10 cellular contexts compared by ENCODE assay signal in the genomic region with DNA sequence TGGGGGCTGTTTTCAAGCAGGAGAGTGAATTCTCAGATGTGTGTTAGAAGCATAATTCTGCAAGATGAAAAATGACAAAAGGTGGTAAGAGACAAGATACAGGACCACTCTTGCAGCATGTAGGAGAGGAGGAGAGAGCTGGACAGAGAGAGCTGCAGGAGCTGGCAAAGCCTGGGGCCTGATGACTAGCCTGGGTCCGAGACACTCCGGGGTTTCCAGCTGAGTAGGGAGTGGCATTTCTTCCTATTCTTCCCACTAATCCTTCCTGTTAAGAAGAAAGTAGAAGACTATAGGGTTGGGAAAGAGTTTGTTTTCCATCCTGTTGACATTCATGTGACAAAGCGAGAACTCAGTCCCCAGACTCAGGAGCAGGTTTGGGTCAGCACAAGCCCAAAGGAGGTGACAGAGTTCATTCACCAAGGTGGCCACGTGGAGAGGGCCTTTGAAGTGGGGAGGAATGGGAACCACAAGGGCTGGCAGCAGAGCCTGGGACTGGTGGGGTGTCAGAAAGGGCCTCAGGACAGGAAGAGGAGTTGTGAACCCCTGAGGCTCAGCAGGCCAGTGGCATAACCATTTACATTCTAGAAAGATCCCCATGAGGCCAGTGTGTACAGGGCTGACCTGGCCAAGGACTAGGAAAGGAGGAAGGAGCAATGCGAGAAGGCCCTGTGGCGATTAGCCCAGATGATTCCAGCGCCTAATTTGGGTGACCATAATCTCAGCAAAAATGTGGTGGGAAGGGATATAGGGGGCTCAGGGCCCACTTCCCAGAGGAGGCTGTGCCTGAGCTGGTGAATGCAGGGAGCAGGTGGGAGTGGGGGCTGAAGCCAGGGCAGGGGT. TPM values are rescaled to one million over a fixed set of nuclear protein-coding genes. Genes with fewer than 3 reads are reported as not detected.
DNase-seq lines count a peak whose midpoint lies in the region; ATAC-seq and TF ChIP-seq lines count a peak whose summit lies in the region.
"Had no signal": no experiment of that assay in that cellular context is flagged by ENCODE, and none has a peak within 500 bp of the region (broad histone marks: within the 10 kb centered on the region; RNA-seq: fewer than 3 reads in every experiment).

No MANE protein-coding gene starts in this region.

- peak overlapping the region in 3 of 5 donors; percentile 34 to 88 (median 54) for H3K27ac ChIP-seq in stomach

- CTCF ChIA-PET in activated B cell treated with CpG ODN at 0.5 μM for 24 hours (lab: Charles Lee): no interaction called here
- CTCF ChIA-PET in activated CD8-positive, alpha-beta memory T cell treated with anti-CD3 and anti-CD28 coated beads, Interleukin-2, amount 10 ng/mL, durations not matched to agents 7 days and 5 days (lab: Charles Lee): interaction anchor here (1.1 to 1.7 kb wide), 2 partner anchors 17 to 25 kb away, joined by 3 to 5 read pairs; partner anchors contain the start of gene MXD4

- intact Hi-C loops in activated B cell treated with CpG ODN at 0.5 μM for 24 hours (cut with micrococcal nuclease) (loop anchor here (5.0 to 10.0 kb wide), 6 partner anchors 240 to 1233 kb away; partner anchors contain the start of genes FGFRL1, GRK4, NELFA and NOP14), stomach (cut with DNase I; ENCODE audit: low total_unique reads) (loop anchor here (10.0 kb wide), 1 partner anchor 170 kb away; the partner anchor contains the start of genes CFAP99 and ZFYVE28)

- no peaks in the 10 kb centered on the region for H3K9me3 Mint-ChIP-seq in activated T-cell treated with anti-CD3 and anti-CD28 coated beads, Interleukin-2, amount 50 U/mL, for 72 hours
- no peaks in the 10 kb centered on the region for H3K9me3 Mint-ChIP-seq in activated T-cell treated with anti-CD3 and anti-CD28 coated beads, Interleukin-2, amount 50 U/mL, for 4 hours
- H3K9me3 Mint-ChIP-seq in activated B cell treated with CpG ODN at 0.5 μM for 24 hours: no peaks in the 10 kb centered on the region
- H3K9me3 Mint-ChIP-seq in activated CD8-positive, alpha-beta memory T cell treated with anti-CD3 and anti-CD28 coated beads, Interleukin-2, amount 10 ng/mL, durations not matched to agents 7 days and 5 days (ENCODE audit: low read depth): no peaks in the 10 kb centered on the region

- peaks cover 2 to 9% of the 10 kb centered on the region in 2 donors for H3K36me3 Mint-ChIP-seq in activated T-cell treated with anti-CD3 and anti-CD28 coated beads, Interleukin-2, amount 50 U/mL, for 72 hours (ENCODE audit: insufficient read depth in 2 of 2)
- H3K36me3 Mint-ChIP-seq in activated T-cell treated with anti-CD3 and anti-CD28 coated beads, Interleukin-2, amount 50 U/mL, for 4 hours (ENCODE audit: insufficient read depth): peaks cover 4% of the 10 kb centered on the region
- peaks cover 14% of the 10 kb centered on the region for H3K36me3 Mint-ChIP-seq in activated B cell treated with CpG ODN at 0.5 μM for 24 hours (ENCODE audit: low read depth)
- H3K36me3 Mint-ChIP-seq in activated CD8-positive, alpha-beta memory T cell treated with anti-CD3 and anti-CD28 coated beads, Interleukin-2, amount 10 ng/mL, durations not matched to agents 7 days and 5 days: peaks cover 8% of the 10 kb centered on the region

- TF ChIP-seq EP300 in stomach (IDR thresholded peaks at IDR 0.05): no peak

- no peaks in the 10 kb centered on the region for H3K27me3 Mint-ChIP-seq in activated T-cell treated with anti-CD3 and anti-CD28 coated beads, Interleukin-2, amount 50 U/mL, for 72 hours (ENCODE audit: low read depth)
- H3K27me3 Mint-ChIP-seq in activated T-cell treated with anti-CD3 and anti-CD28 coated beads, Interleukin-2, amount 50 U/mL, for 4 hours (ENCODE audit: low read depth): no peaks in the 10 kb centered on the region
- no peaks in the 10 kb centered on the region for H3K27me3 Mint-ChIP-seq in activated B cell treated with CpG ODN at 0.5 μM for 24 hours
- no peaks in the 10 kb centered on the region for H3K27me3 Mint-ChIP-seq in activated CD8-positive, alpha-beta memory T cell treated with anti-CD3 and anti-CD28 coated beads, Interleukin-2, amount 10 ng/mL, durations not matched to agents 7 days and 5 days

- WGBS in stomach, 5 donors: 57 to 70% (median 61%) methylated on average over 7 of the region's 7 CpGs

- TF ChIP-seq POLR2A in stomach (IDR thresholded peaks at IDR 0.05): no peak

- DNase-seq in activated T-cell treated with anti-CD3 and anti-CD28 coated beads, Interleukin-2, amount 50 U/mL, for 72 hours: peak in 1 of 2 donors; percentile 1
- DNase-seq in activated T-cell treated with anti-CD3 and anti-CD28 coated beads, Interleukin-2, amount 50 U/mL, for 4 hours: no peak
- DNase-seq in activated B cell treated with CpG ODN at 0.5 μM for 24 hours: no peak
- DNase-seq in islet precursor cell: peak; percentile 47
- DNase-seq in stomach: no peak
- DNase-seq in activated CD8-positive, alpha-beta memory T cell treated with anti-CD3 and anti-CD28 coated beads, Interleukin-2, amount 10 ng/mL, durations not matched to agents 7 days and 5 days: no peak
- DNase-seq: anterior cingulate cortex, T1000 had no signal

- POLR2A ChIA-PET in activated B cell treated with CpG ODN at 0.5 μM for 24 hours (lab: Charles Lee): interaction anchor here (0.9 to 1.6 kb wide), 2 partner anchors 17 to 45 kb away, joined by 3 to 6 read pairs; partner anchors contain the start of gene MXD4

- H3K4me1 ChIP-seq in stomach: peaks cover 9 to 57% (median 29%) of the 10 kb centered on the region in 4 donors

- ATAC-seq in activated T-cell treated with anti-CD3 and anti-CD28 coated beads, Interleukin-2, amount 50 U/mL, for 72 hours (replicated peaks in 1 of 2): no peak
- no peak for ATAC-seq in activated T-cell treated with anti-CD3 and anti-CD28 coated beads, Interleukin-2, amount 50 U/mL, for 4 hours
- ATAC-seq in activated B cell treated with CpG ODN at 0.5 μM for 24 hours (ENCODE audit: low read depth) (no peak), HG03432 (IDR thresholded peaks at IDR 0.05; ENCODE audit: unreplicated experiment) (no peak), GM19455 (IDR thresholded peaks at IDR 0.05; ENCODE audit: unreplicated experiment) (no peak)
- no peak for ATAC-seq in activated CD8-positive, alpha-beta memory T cell treated with anti-CD3 and anti-CD28 coated beads, Interleukin-2, amount 10 ng/mL, durations not matched to agents 7 days and 5 days

- TF ChIP-seq CTCF in activated B cell treated with CpG ODN at 0.5 μM for 24 hours (IDR thresholded peaks at IDR 0.05) (no peak), stomach (IDR thresholded peaks at IDR 0.05) (no peak)

- no peaks in the 10 kb centered on the region for H3K9me3 ChIP-seq in stomach

- H3K27ac Mint-ChIP-seq in activated T-cell treated with anti-CD3 and anti-CD28 coated beads, Interleukin-2, amount 50 U/mL, for 72 hours: peak overlapping the region; percentile 17
- H3K27ac Mint-ChIP-seq in activated B cell treated with CpG ODN at 0.5 μM for 24 hours: peak overlapping the region; percentile 54
- no peak overlapping the region for H3K27ac Mint-ChIP-seq in activated CD8-positive, alpha-beta memory T cell treated with anti-CD3 and anti-CD28 coated beads, Interleukin-2, amount 10 ng/mL, durations not matched to agents 7 days and 5 days

- H3K4me1 Mint-ChIP-seq in activated T-cell treated with anti-CD3 and anti-CD28 coated beads, Interleukin-2, amount 50 U/mL, for 72 hours (ENCODE audit: low read depth): peaks cover 29% of the 10 kb centered on the region
- H3K4me1 Mint-ChIP-seq in activated T-cell treated with anti-CD3 and anti-CD28 coated beads, Interleukin-2, amount 50 U/mL, for 4 hours (ENCODE audit: low read depth): peaks cover 28% of the 10 kb centered on the region
- H3K4me1 Mint-ChIP-seq in activated B cell treated with CpG ODN at 0.5 μM for 24 hours: peaks cover 28% of the 10 kb centered on the region
- peaks cover 20% of the 10 kb centered on the region for H3K4me1 Mint-ChIP-seq in activated CD8-positive, alpha-beta memory T cell treated with anti-CD3 and anti-CD28 coated beads, Interleukin-2, amount 10 ng/mL, durations not matched to agents 7 days and 5 days

- H3K36me3 ChIP-seq in stomach: peaks cover 18 to 36% (median 31%) of the 10 kb centered on the region in 4 donors

- H3K4me3 Mint-ChIP-seq in activated T-cell treated with anti-CD3 and anti-CD28 coated beads, Interleukin-2, amount 50 U/mL, for 72 hours: no peak overlapping the region
- no peak overlapping the region for H3K4me3 Mint-ChIP-seq in activated T-cell treated with anti-CD3 and anti-CD28 coated beads, Interleukin-2, amount 50 U/mL, for 4 hours
- H3K4me3 Mint-ChIP-seq in activated B cell treated with CpG ODN at 0.5 μM for 24 hours: no peak overlapping the region
- no peak overlapping the region for H3K4me3 Mint-ChIP-seq in activated CD8-positive, alpha-beta memory T cell treated with anti-CD3 and anti-CD28 coated beads, Interleukin-2, amount 10 ng/mL, durations not matched to agents 7 days and 5 days

- no peaks in the 10 kb centered on the region for H3K27me3 ChIP-seq in stomach

- H3K4me3 ChIP-seq in stomach: no peak overlapping the region

RNA-seq across cellular contexts. Expression of gene HAUS3, which starts 3.2 kb away (rescaled TPM):
- 10 to 100 TPM; 21.0 to 21.7 TPM for total RNA-seq in activated T-cell treated with anti-CD3 and anti-CD28 coated beads, Interleukin-2, amount 50 U/mL, for 72 hours
- total RNA-seq in activated T-cell treated with anti-CD3 and anti-CD28 coated beads, Interleukin-2, amount 50 U/mL, for 4 hours: 10 to 100 TPM; 20.6 to 24.1 (median 22.5) TPM
- total RNA-seq in activated B cell treated with CpG ODN at 0.5 μM for 24 hours (17.9 and 19.0 TPM in 2 replicates), stomach (10 to 100 TPM in 4 of 5 donors, 1 to 10 TPM in 1; 7.6 to 37.4 (median 17.5) TPM)
- polyA plus RNA-seq in stomach: 1 to 10 TPM; 5.5 to 7.4 (median 6.8) TPM
- total RNA-seq in activated CD8-positive, alpha-beta memory T cell treated with anti-CD3 and anti-CD28 coated beads, Interleukin-2, amount 10 ng/mL, durations not matched to agents 7 days and 5 days: 10 to 100 TPM; 29.8 to 34.5 TPM

RNA-seq across cellular contexts. Expression of gene POLN, which starts 3.2 kb away (rescaled TPM):
- 1 to 10 TPM; 4.6 TPM for total RNA-seq in activated T-cell treated with anti-CD3 and anti-CD28 coated beads, Interleukin-2, amount 50 U/mL, for 72 hours
- total RNA-seq in activated T-cell treated with anti-CD3 and anti-CD28 coated beads, Interleukin-2, amount 50 U/mL, for 4 hours: 1 to 10 TPM in 1 of 3 donors, under 1 TPM in 2; 0.61 to 2.3 (median 0.90) TPM
- total RNA-seq in activated B cell treated with CpG ODN at 0.5 μM for 24 hours (1.4 and 1.7 TPM in 2 replicates), stomach (1 to 10 TPM in 2 of 5 donors, under 1 TPM in 1, not detected in 2; 0.29 to 5.1 (median 1.4) TPM)
- 1 to 10 TPM in 2 of 3 donors, under 1 TPM in 1; 0.90 to 1.7 (median 1.3) TPM for polyA plus RNA-seq in stomach
- total RNA-seq in activated CD8-positive, alpha-beta memory T cell treated with anti-CD3 and anti-CD28 coated beads, Interleukin-2, amount 10 ng/mL, durations not matched to agents 7 days and 5 days: 1 to 10 TPM; 5.5 to 5.6 TPM

RNA-seq across cellular contexts. Expression of gene MXD4, which starts 16.7 kb away (rescaled TPM):
- total RNA-seq in activated T-cell treated with anti-CD3 and anti-CD28 coated beads, Interleukin-2, amount 50 U/mL, for 72 hours: 10 to 100 TPM; 10.1 to 11.3 TPM
- total RNA-seq in activated T-cell treated with anti-CD3 and anti-CD28 coated beads, Interleukin-2, amount 50 U/mL, for 4 hours: 1 to 10 TPM; 5.1 to 6.3 (median 5.4) TPM
- total RNA-seq in activated B cell treated with CpG ODN at 0.5 μM for 24 hours (28.7 and 36.7 TPM in 2 replicates), stomach (100 to 1,000 TPM in 1 of 5 donors, 10 to 100 TPM in 4; 22.8 to 114 (median 48.7) TPM)
- 10 to 100 TPM; 19.1 to 49.4 (median 30.1) TPM for polyA plus RNA-seq in stomach
- 10 to 100 TPM; 13.7 to 14.3 TPM for total RNA-seq in activated CD8-positive, alpha-beta memory T cell treated with anti-CD3 and anti-CD28 coated beads, Interleukin-2, amount 10 ng/mL, durations not matched to agents 7 days and 5 days
